ENCODE assay signal across 1 cellular context in genomic region chr11:73762732-73763131, GRCh38.
TF ChIP-seq lines count a peak whose summit lies in the region.

No MANE protein-coding gene starts in this region.

TF ChIP-seq in IMR-90, 13 proteins besides CTCF, POLR2A, EP300 and RAD21 (continued from another document):
- TF ChIP-seq, protein P1, sequence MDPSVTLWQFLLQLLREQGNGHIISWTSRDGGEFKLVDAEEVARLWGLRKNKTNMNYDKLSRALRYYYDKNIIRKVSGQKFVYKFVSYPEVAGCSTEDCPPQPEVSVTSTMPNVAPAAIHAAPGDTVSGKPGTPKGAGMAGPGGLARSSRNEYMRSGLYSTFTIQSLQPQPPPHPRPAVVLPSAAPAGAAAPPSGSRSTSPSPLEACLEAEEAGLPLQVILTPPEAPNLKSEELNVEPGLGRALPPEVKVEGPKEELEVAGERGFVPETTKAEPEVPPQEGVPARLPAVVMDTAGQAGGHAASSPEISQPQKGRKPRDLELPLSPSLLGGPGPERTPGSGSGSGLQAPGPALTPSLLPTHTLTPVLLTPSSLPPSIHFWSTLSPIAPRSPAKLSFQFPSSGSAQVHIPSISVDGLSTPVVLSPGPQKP (IDR thresholded peaks at IDR 0.05; ENCODE audit: borderline replicate concordance, low read depth, low read length), result no peak
